Comparison of ENCODE assay signal across 29 cellular contexts in the genomic region with DNA sequence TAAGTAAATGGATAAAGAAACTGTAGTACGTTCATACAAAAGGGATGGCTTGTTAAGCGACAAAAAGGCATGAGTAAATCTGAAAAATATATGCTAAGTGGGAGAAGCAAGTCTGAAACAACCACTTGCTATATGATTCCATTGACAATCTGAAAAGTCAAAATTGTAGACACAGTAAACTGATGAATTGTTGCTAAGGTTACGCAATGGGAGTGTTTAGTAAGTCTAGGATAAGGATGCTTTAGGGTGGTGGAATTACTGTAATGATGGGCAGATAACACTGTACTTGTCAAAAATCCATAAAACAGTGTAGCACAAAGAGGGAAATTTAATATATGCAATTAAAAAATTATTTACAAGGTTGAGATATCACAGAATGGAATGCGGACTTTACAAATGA.
"Had no signal": no experiment of that assay in that cellular context is flagged by ENCODE, and none has a peak within 500 bp of the region (broad histone marks: within the 10 kb centered on the region; RNA-seq: fewer than 3 reads in every experiment).

No MANE protein-coding gene starts in this region.

- H3K27ac Mint-ChIP-seq: immature natural killer cell; naive thymus-derived CD8-positive, alpha-beta T cell; nephron; stimulated activated effector memory CD8-positive, alpha-beta T cell treated with anti-CD3 and anti-CD28 coated beads, Interleukin-12 subunit alpha, Interleukin-12 subunit beta, amount 100 ng/mL, for 72 hours; stimulated activated naive CD8-positive, alpha-beta T cell treated with anti-CD3 and anti-CD28 coated beads, Interleukin-15, Interleukin-2, amounts not matched to agents 100 ng/mL and 50 ng/mL, for 24 hours had no signal

- DNase-seq: hypothalamus; immature natural killer cell; kidney; left colon; left lung; lower lobe of right lung; mammary epithelial cell; mesenchymal stem cell; naive thymus-derived CD8-positive, alpha-beta T cell; nucleus accumbens; pancreas; posterior cingulate gyrus; retina; right cardiac atrium; sigmoid colon; small intestine; spleen; stimulated activated CD4-positive, alpha-beta T cell treated with anti-CD3 and anti-CD28 coated beads, Interleukin-4, amount 100 ng/mL, for 24 hours; stimulated activated naive CD4-positive, alpha-beta T cell; tibial artery; upper lobe of right lung; uterus had no signal

- H3K27me3 ChIP-seq: left lung, pancreas, sigmoid colon, spleen, suprapubic skin, tibial artery, upper lobe of right lung, uterus had no signal

- H3K4me1 ChIP-seq: left lung, lower lobe of right lung, pancreas, prostate gland, sigmoid colon, spleen, suprapubic skin, tibial artery, upper lobe of right lung, uterus had no signal

- H3K36me3 Mint-ChIP-seq: naive thymus-derived CD8-positive, alpha-beta T cell; stimulated activated effector memory CD8-positive, alpha-beta T cell treated with anti-CD3 and anti-CD28 coated beads, Interleukin-12 subunit alpha, Interleukin-12 subunit beta, amount 100 ng/mL, for 72 hours had no signal

- H3K27ac ChIP-seq: left lung, lower lobe of right lung, pancreas, prostate gland, sigmoid colon, spleen, suprapubic skin, thoracic aorta, tibial artery, upper lobe of right lung, uterus had no signal

- H3K4me1 Mint-ChIP-seq: immature natural killer cell; naive thymus-derived CD8-positive, alpha-beta T cell; neural crest cell; stimulated activated effector memory CD8-positive, alpha-beta T cell treated with anti-CD3 and anti-CD28 coated beads, Interleukin-12 subunit alpha, Interleukin-12 subunit beta, amount 100 ng/mL, for 72 hours had no signal

- H3K27me3 Mint-ChIP-seq: naive thymus-derived CD8-positive, alpha-beta T cell; stimulated activated naive CD8-positive, alpha-beta T cell treated with anti-CD3 and anti-CD28 coated beads, Interleukin-15, Interleukin-2, amounts not matched to agents 100 ng/mL and 50 ng/mL, for 24 hours had no signal

- H3K4me3 Mint-ChIP-seq: immature natural killer cell; naive thymus-derived CD8-positive, alpha-beta T cell; nephron; neural crest cell; stimulated activated effector memory CD8-positive, alpha-beta T cell treated with anti-CD3 and anti-CD28 coated beads, Interleukin-12 subunit alpha, Interleukin-12 subunit beta, amount 100 ng/mL, for 72 hours; stimulated activated naive CD8-positive, alpha-beta T cell treated with anti-CD3 and anti-CD28 coated beads, Interleukin-15, Interleukin-2, amounts not matched to agents 100 ng/mL and 50 ng/mL, for 24 hours had no signal

- H3K9me3 ChIP-seq: left lung, lower lobe of right lung, pancreas, prostate gland, sigmoid colon, spleen, suprapubic skin, thoracic aorta, tibial artery, upper lobe of right lung, uterus had no signal

- H3K36me3 ChIP-seq: left lung, lower lobe of right lung, pancreas, prostate gland, sigmoid colon, spleen, suprapubic skin, thoracic aorta, tibial artery, upper lobe of right lung, uterus had no signal

- H3K4me3 ChIP-seq: left lung, lower lobe of right lung, pancreas, prostate gland, sigmoid colon, spleen, suprapubic skin, thoracic aorta, tibial artery, upper lobe of right lung, uterus had no signal

- ATAC-seq: left colon; left lung; lower lobe of right lung; naive thymus-derived CD8-positive, alpha-beta T cell; pancreas; right cardiac atrium; stimulated activated effector memory CD8-positive, alpha-beta T cell treated with anti-CD3 and anti-CD28 coated beads, Interleukin-12 subunit alpha, Interleukin-12 subunit beta, amount 100 ng/mL, for 72 hours; upper lobe of right lung had no signal
